ENCODE assay signal across 8 cellular contexts in genomic region chr10:30433286-30433778, GRCh38. TPM values are rescaled to one million over a fixed set of nuclear protein-coding genes. Genes with fewer than 3 reads are reported as not detected.
DNase-seq lines count a peak whose midpoint lies in the region; ATAC-seq and TF ChIP-seq lines count a peak whose summit lies in the region.

No MANE protein-coding gene starts in this region.

- H4K20me1 ChIP-seq in osteoblast (ENCODE audit: insufficient read depth, low read length): no peaks in the 10 kb centered on the region

- no peak for TF ChIP-seq EP300 in gastroesophageal sphincter (IDR thresholded peaks at IDR 0.05)

- ATAC-seq in HG02571 (IDR thresholded peaks at IDR 0.05; ENCODE audit: unreplicated experiment) (peak; percentile 25), gastroesophageal sphincter (peak; percentile 50)

- H3K4me3 ChIP-seq in GM12875 (ENCODE audit: low read depth, low read length): peak overlapping the region; percentile 75
- H3K4me3 ChIP-seq in gastroesophageal sphincter: peak overlapping the region; percentile 85 to 86
- peak overlapping the region; percentile 95 for H3K4me3 ChIP-seq in osteoblast (ENCODE audit: insufficient read depth, low read length)

- peaks cover 2% of the 10 kb centered on the region for H3K79me2 ChIP-seq in osteoblast (ENCODE audit: insufficient read depth, low read length)

- peak overlapping the region; percentile 88 for H2AFZ ChIP-seq in osteoblast (ENCODE audit: low read length)

- H3K27ac ChIP-seq in gastroesophageal sphincter: peak overlapping the region; percentile 94 to 100 (median 99)
- peak overlapping the region; percentile 92 for H3K27ac ChIP-seq in osteoblast (ENCODE audit: low read depth, low read length)

- TF ChIP-seq POLR2A in gastroesophageal sphincter (IDR thresholded peaks at IDR 0.05): no peak

- DNase-seq in NCI-H345 (lab: John Stamatoyannopoulos, UW) (peak; percentile 39), osteoblast (ENCODE audit: insufficient read length, low spot score, missing footprints) (peak; percentile 80), middle frontal gyrus (ENCODE audit: extremely low spot score, low spot score) (no peak), GM10266 (ENCODE audit: extremely low spot score) (no peak)
- peak; percentile 57 for DNase-seq in activated naive CD4-positive, alpha-beta T cell treated with Interleukin-2 at 50 U/mL for 16 hours

- no peak for TF ChIP-seq CTCF in GM12875 (IDR thresholded peaks at IDR 0.05; ENCODE audit: borderline replicate concordance, insufficient read depth, low read depth, low read length)
- TF ChIP-seq CTCF in gastroesophageal sphincter (IDR thresholded peaks at IDR 0.05): no peak
- no peak for TF ChIP-seq CTCF in osteoblast (IDR thresholded peaks at IDR 0.05; ENCODE audit: extremely low read depth, low read depth, low read length)
- no peak for TF ChIP-seq CTCF in GM10266 (IDR thresholded peaks at IDR 0.05; ENCODE audit: control insufficient read depth, insufficient read depth, low read depth, missing control alignments)

- no peaks in the 10 kb centered on the region for H3K27me3 ChIP-seq in gastroesophageal sphincter
- no peaks in the 10 kb centered on the region for H3K27me3 ChIP-seq in osteoblast (ENCODE audit: insufficient read depth, low read length)

- H3K4me1 ChIP-seq in gastroesophageal sphincter (peaks cover 0 to 53% (median 10%) of the 10 kb centered on the region in 3 donors), osteoblast (ENCODE audit: insufficient read depth, low read length) (peaks cover 38% of the 10 kb centered on the region)

- H3K4me2 ChIP-seq in osteoblast (ENCODE audit: insufficient read depth, low read length): peak overlapping the region; percentile 91

- 0% methylated on average over 1 of the region's 38 CpGs for WGBS in gastroesophageal sphincter (ENCODE audit: low coverage in 1 of 2), 2 donors

- H3K36me3 ChIP-seq in gastroesophageal sphincter (no peaks in the 10 kb centered on the region), osteoblast (ENCODE audit: insufficient read depth, low read length) (no peaks in the 10 kb centered on the region)

- no peaks in the 10 kb centered on the region for H3K9me3 ChIP-seq in gastroesophageal sphincter
- no peaks in the 10 kb centered on the region for H3K9me3 ChIP-seq in osteoblast (ENCODE audit: low read depth, low read length)

RNA-seq across cellular contexts. Expression of gene MAP3K8, which starts 0.7 kb away (rescaled TPM):
- total RNA-seq in gastroesophageal sphincter (10 to 100 TPM; 18.4 to 63.8 (median 28.5) TPM), osteoblast (10.3 and 14.5 TPM in 2 replicates)

Comparison
In these comparisons a context has a peak if more than half of its experiments do, and no peak if none do; other contexts are left out.
1. DNase-seq: peak in NCI-H345 (single experiment), activated naive CD4-positive, alpha-beta T cell treated with Interleukin-2 at 50 U/mL for 16 hours (single experiment) and osteoblast (single experiment); none in middle frontal gyrus (single experiment) and GM10266 (single experiment).
2. Peak in every context shown above with its lines, with median percentiles within 50 percentile points of each other: H3K4me3 ChIP-seq.